In genomic region chr1:184911103-184911502, GRCh38 we compare ENCODE assay signal across 20 cellular contexts.
"Had no signal": no experiment of that assay in that cellular context is flagged by ENCODE, and none has a peak within 500 bp of the region (broad histone marks: within the 10 kb centered on the region; RNA-seq: fewer than 3 reads in every experiment).

No MANE protein-coding gene starts in this region.

- H3K27ac Mint-ChIP-seq: activated CD4-positive, alpha-beta memory T cell treated with anti-CD3 and anti-CD28 coated beads for 36 hours; activated CD4-positive, alpha-beta T cell treated with anti-CD3 and anti-CD28 coated beads for 36 hours; activated CD8-positive, alpha-beta memory T cell treated with anti-CD3 and anti-CD28 coated beads, Interleukin-2, amount 10 ng/mL, durations not matched to agents 7 days and 5 days; activated naive CD8-positive, alpha-beta T cell treated with anti-CD3 and anti-CD28 coated beads for 36 hours; natural killer cell; WTC11 had no signal

- H3K9me3 Mint-ChIP-seq: activated CD4-positive, alpha-beta memory T cell treated with anti-CD3 and anti-CD28 coated beads for 36 hours; activated naive CD8-positive, alpha-beta T cell treated with anti-CD3 and anti-CD28 coated beads for 36 hours; brain; natural killer cell; WTC11 had no signal

- H3K4me3 Mint-ChIP-seq: activated CD4-positive, alpha-beta memory T cell treated with anti-CD3 and anti-CD28 coated beads for 36 hours; activated CD4-positive, alpha-beta T cell treated with anti-CD3 and anti-CD28 coated beads for 36 hours; activated CD8-positive, alpha-beta memory T cell treated with anti-CD3 and anti-CD28 coated beads, Interleukin-2, amount 10 ng/mL, durations not matched to agents 7 days and 5 days; activated naive CD8-positive, alpha-beta T cell treated with anti-CD3 and anti-CD28 coated beads for 36 hours; brain; natural killer cell; WTC11 had no signal

- H3K36me3 Mint-ChIP-seq: activated CD4-positive, alpha-beta memory T cell treated with anti-CD3 and anti-CD28 coated beads for 36 hours; activated naive CD8-positive, alpha-beta T cell treated with anti-CD3 and anti-CD28 coated beads for 36 hours; brain; natural killer cell; WTC11 had no signal

- H3K27me3 Mint-ChIP-seq: activated CD4-positive, alpha-beta memory T cell treated with anti-CD3 and anti-CD28 coated beads for 36 hours; activated CD4-positive, alpha-beta T cell treated with anti-CD3 and anti-CD28 coated beads for 36 hours; activated CD8-positive, alpha-beta memory T cell treated with anti-CD3 and anti-CD28 coated beads, Interleukin-2, amount 10 ng/mL, durations not matched to agents 7 days and 5 days; activated naive CD8-positive, alpha-beta T cell treated with anti-CD3 and anti-CD28 coated beads for 36 hours; brain had no signal

- H3K27me3 ChIP-seq: ovary, stomach, upper lobe of left lung had no signal

- H3K9me3 ChIP-seq: ovary, psoas muscle, stomach, upper lobe of left lung had no signal

- ATAC-seq: activated CD4-positive, alpha-beta T cell treated with anti-CD3 and anti-CD28 coated beads for 36 hours; activated CD8-positive, alpha-beta memory T cell treated with anti-CD3 and anti-CD28 coated beads, Interleukin-2, amount 10 ng/mL, durations not matched to agents 7 days and 5 days; natural killer cell; WTC11 had no signal

- DNase-seq: activated CD4-positive, alpha-beta memory T cell treated with anti-CD3 and anti-CD28 coated beads for 36 hours; activated CD4-positive, alpha-beta T cell treated with anti-CD3 and anti-CD28 coated beads for 36 hours; activated CD8-positive, alpha-beta memory T cell treated with anti-CD3 and anti-CD28 coated beads, Interleukin-2, amount 10 ng/mL, durations not matched to agents 7 days and 5 days; activated naive CD8-positive, alpha-beta T cell treated with anti-CD3 and anti-CD28 coated beads for 36 hours; central memory CD4-positive, alpha-beta T cell; cortex of kidney; erythroblast; foreskin melanocyte; hypothalamus; natural killer cell; small intestine; stimulated activated CD4-positive, alpha-beta T cell treated with anti-CD3 and anti-CD28 coated beads, Interleukin-15, amount 100 ng/mL, for 24 hours; stimulated activated CD4-positive, alpha-beta T cell treated with anti-CD3 and anti-CD28 coated beads, Interleukin-2, amount 100 ng/mL, for 48 hours had no signal

- H3K4me1 Mint-ChIP-seq: activated CD4-positive, alpha-beta T cell treated with anti-CD3 and anti-CD28 coated beads for 36 hours; activated naive CD8-positive, alpha-beta T cell treated with anti-CD3 and anti-CD28 coated beads for 36 hours; WTC11 had no signal

- H3K36me3 ChIP-seq: ovary, stomach, upper lobe of left lung had no signal

- H3K4me3 ChIP-seq: lung, ovary, psoas muscle, stomach, upper lobe of left lung had no signal

- H3K27ac ChIP-seq: ovary, psoas muscle, upper lobe of left lung had no signal
